Comparison of ENCODE assay signal across 9 cellular contexts in the genomic region with DNA sequence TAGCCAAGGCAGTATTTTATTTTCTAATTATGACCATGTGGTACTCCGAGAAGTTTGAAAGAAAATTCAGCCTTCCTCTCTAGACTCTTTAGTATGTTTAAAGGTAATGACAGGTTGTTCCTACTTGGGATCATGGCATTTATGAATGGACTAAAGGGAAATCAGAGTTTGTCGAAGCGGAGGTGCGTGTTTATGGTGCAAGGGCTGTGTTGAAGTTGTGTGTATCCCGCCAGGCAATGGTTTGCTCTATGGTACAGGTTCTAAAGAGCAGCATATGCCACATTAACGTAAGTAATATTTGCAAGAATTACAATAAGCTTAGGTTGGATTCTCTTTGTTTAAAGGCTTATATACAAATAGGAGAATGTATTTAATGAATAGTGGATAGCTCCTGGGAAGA. TPM values are rescaled to one million over a fixed set of nuclear protein-coding genes. Genes with fewer than 3 reads are reported as not detected.
A peak's percentile ranks its signal among the peaks of the same experiment; 100 is the strongest.
DNase-seq lines count a peak whose midpoint lies in the region; ATAC-seq and TF ChIP-seq lines count a peak whose summit lies in the region.
"Had no signal": no experiment of that assay in that cellular context is flagged by ENCODE, and none has a peak within 500 bp of the region (broad histone marks: within the 10 kb centered on the region; RNA-seq: fewer than 3 reads in every experiment).

No MANE protein-coding gene starts in this region.

- H3K9ac ChIP-seq in HUES64 (ENCODE audit: low read depth, low read length) (no peak overlapping the region), colonic mucosa (ENCODE audit: low read depth in 2 of 2, low read length in 2 of 2) (no peak overlapping the region)

- H3K27me3 ChIP-seq in ACC112 (ENCODE audit: insufficient read depth, low read length), result no peaks in the 10 kb centered on the region
- peaks cover 70% of the 10 kb centered on the region for H3K27me3 ChIP-seq in HUES64 (ENCODE audit: insufficient read depth, low read length)
- H3K27me3 ChIP-seq in colonic mucosa, result no peaks in the 10 kb centered on the region

- H3K4me3 Mint-ChIP-seq in neural crest cell, result peak overlapping the region; percentile 88

- H3K27ac ChIP-seq in ACC112 (ENCODE audit: low read depth, low read length) (no peak overlapping the region), HUES64 (ENCODE audit: low read depth, low read length) (no peak overlapping the region), colonic mucosa (no peak overlapping the region), RWPE1 (no peak overlapping the region)

- CTCF ChIA-PET in RWPE1 (lab: Yijun Ruan, JAX), result no interaction called here

- H3K4me1 ChIP-seq in ACC112 (ENCODE audit: control insufficient read depth, insufficient read depth, low read length, unreplicated experiment) (peaks cover 18% of the 10 kb centered on the region), HUES64 (ENCODE audit: insufficient read depth, low read length) (no peaks in the 10 kb centered on the region), colonic mucosa (no peaks in the 10 kb centered on the region)

- H3K4me3 ChIP-seq in ACC112 (ENCODE audit: low read depth, low read length) (peak overlapping the region; percentile 96), HUES64 (ENCODE audit: low read length) (peak overlapping the region; percentile 63), colonic mucosa (peak overlapping the region; percentile 29)

- no peaks in the 10 kb centered on the region for H3K36me3 ChIP-seq in ACC112 (ENCODE audit: insufficient read depth, low read length)
- H3K36me3 ChIP-seq in HUES64 (ENCODE audit: insufficient read depth, low read length), result no peaks in the 10 kb centered on the region
- H3K36me3 ChIP-seq in colonic mucosa, result no peaks in the 10 kb centered on the region

- POLR2A ChIA-PET in RWPE1 (lab: Yijun Ruan, JAX; ENCODE audit: low non-redundant PET), result no interaction called here

- peak overlapping the region; percentile 85 for H2AFZ ChIP-seq in ACC112 (ENCODE audit: low read length, unreplicated experiment)

- intact Hi-C loops in colonic mucosa (cut with DNase I), result no loop called here

- H3K27me3 Mint-ChIP-seq in neural crest cell (ENCODE audit: low read depth), result peaks cover 21% of the 10 kb centered on the region
- H3K27me3 Mint-ChIP-seq: effector memory CD8-positive, alpha-beta T cell had no signal

- WGBS in HUES64, result 54% methylated on average over 6 of the region's 6 CpGs

- ATAC-seq in HG03354 (IDR thresholded peaks at IDR 0.05; ENCODE audit: poor library complexity, severe bottlenecking, unreplicated experiment), result no peak

- H3K79me2 ChIP-seq in ACC112 (ENCODE audit: control insufficient read depth, insufficient read depth, low read length, unreplicated experiment), result peaks cover 31% of the 10 kb centered on the region

- H3K36me3 Mint-ChIP-seq in neural crest cell (ENCODE audit: low read depth), result no peaks in the 10 kb centered on the region

- no peaks in the 10 kb centered on the region for H3K9me3 Mint-ChIP-seq in neural crest cell
- H3K9me3 Mint-ChIP-seq: effector memory CD8-positive, alpha-beta T cell had no signal

- DNase-seq in colonic mucosa (no peak), neural crest cell (ENCODE audit: low read depth, low spot score) (no peak), RWPE1 (ENCODE audit: low spot score) (no peak), middle frontal gyrus (ENCODE audit: extremely low spot score, low spot score) (no peak), UCSD-AML1 (lab: John Stamatoyannopoulos, UW; ENCODE audit: unreplicated experiment) (no peak)
- DNase-seq: effector memory CD8-positive, alpha-beta T cell had no signal

- TF ChIP-seq CTCF in colonic mucosa (IDR thresholded peaks at IDR 0.05) (no peak), neural crest cell (conservative IDR thresholded peaks at IDR 0.05) (no peak), RWPE1 (conservative IDR thresholded peaks at IDR 0.05; ENCODE audit: low read depth) (no peak)

- H3K4me1 Mint-ChIP-seq in neural crest cell, result peaks cover 29% of the 10 kb centered on the region

- H3K9me3 ChIP-seq in HUES64 (ENCODE audit: insufficient read depth, low read depth, low read length), result no peaks in the 10 kb centered on the region
- H3K9me3 ChIP-seq in colonic mucosa, result no peaks in the 10 kb centered on the region

- H3K27ac Mint-ChIP-seq in neural crest cell (ENCODE audit: unreplicated experiment), result no peak overlapping the region
- H3K27ac Mint-ChIP-seq: effector memory CD8-positive, alpha-beta T cell had no signal

RNA-seq across cellular contexts. Expression of a gene that starts 0.7 kb away (rescaled TPM):
- 3.1 TPM for polyA plus RNA-seq in HUES64 (2013, experiment 1 of 2)
- 6.5 TPM for polyA plus RNA-seq in HUES64 (2013, experiment 2 of 2)
- 1 to 10 TPM; 1.7 to 2.4 TPM for total RNA-seq in colonic mucosa
- total RNA-seq in neural crest cell, result 22.1 and 24.6 TPM in 2 replicates

Comparison
In these comparisons a context has a peak if more than half of its experiments do, and no peak if none do; other contexts are left out.
1. H3K4me3 ChIP-seq: peak in every context shown above with its lines; median percentile 96 in ACC112; 63 in HUES64; 29 in colonic mucosa.